In the genomic region with DNA sequence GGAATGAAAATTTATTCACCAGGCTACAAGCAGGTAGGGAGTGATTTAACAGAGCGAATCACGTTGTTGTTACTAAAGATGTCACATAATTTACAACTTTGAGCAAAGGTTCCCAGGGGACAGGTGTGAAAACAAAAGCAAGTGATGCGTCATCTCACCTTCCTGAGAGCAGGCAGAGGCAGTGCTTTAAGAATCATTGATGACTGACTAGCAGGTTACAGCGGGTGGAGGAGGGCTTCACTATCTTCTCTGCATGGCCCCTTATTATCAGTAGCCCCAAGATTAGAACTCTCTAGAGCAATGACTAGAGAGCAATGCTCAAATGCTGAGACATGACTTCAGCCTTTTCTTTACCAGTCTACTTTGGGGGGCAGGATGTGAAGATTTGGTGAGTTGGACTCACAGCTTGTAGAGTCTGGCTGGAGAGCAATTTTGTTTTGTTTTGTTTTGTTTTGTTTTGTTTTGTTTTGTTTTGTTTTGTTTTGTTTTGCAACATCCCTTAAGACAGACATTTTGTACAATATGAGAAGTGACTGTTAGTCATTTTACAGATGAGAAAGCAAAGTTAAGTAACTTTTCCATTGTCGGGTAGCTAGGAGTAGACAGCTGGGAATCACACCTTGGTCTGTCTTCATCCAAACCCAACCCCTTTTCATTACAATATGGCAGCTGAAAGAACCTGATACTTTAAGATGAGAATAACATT, we compare ENCODE assay signal across 11 cellular contexts.
DNase-seq lines count a peak whose midpoint lies in the region; ATAC-seq and TF ChIP-seq lines count a peak whose summit lies in the region.
"Had no signal": no experiment of that assay in that cellular context is flagged by ENCODE, and none has a peak within 500 bp of the region (broad histone marks: within the 10 kb centered on the region; RNA-seq: fewer than 3 reads in every experiment).

No MANE protein-coding gene starts in this region.

- POLR2A ChIA-PET in A673 (lab: Charles Lee; ENCODE audit: low non-redundant PET): no interaction called here

- H3K4me1 ChIP-seq in A673 (ENCODE audit: insufficient read depth, low read length, poor library complexity, severe bottlenecking): no peaks in the 10 kb centered on the region
- H3K4me1 ChIP-seq in testis: no peaks in the 10 kb centered on the region

- H3K4me1 Mint-ChIP-seq in immature natural killer cell: peaks cover 29 to 34% of the 10 kb centered on the region in 2 donors

- H3K27me3 Mint-ChIP-seq in immature natural killer cell (ENCODE audit: low read depth in 3 of 3): peaks cover 2 to 6% (median 4%) of the 10 kb centered on the region in 3 donors

- no peak for TF ChIP-seq POLR2A in testis (IDR thresholded peaks at IDR 0.05)

- H3K27ac Mint-ChIP-seq in immature natural killer cell: peak overlapping the region in 4 of 6 donors; percentile 3 to 65 (median 26)

- no TSS peak for BruUV-seq in A673 (replicated peaks; lab: Mats Ljungman, UMichigan)

- TF ChIP-seq CTCF in A673 (conservative IDR thresholded peaks at IDR 0.05; ENCODE audit: low read depth, low read length): no peak
- TF ChIP-seq CTCF in testis (IDR thresholded peaks at IDR 0.05): no peak

- no peak overlapping the region for H3K4me3 Mint-ChIP-seq in immature natural killer cell

- no peaks in the 10 kb centered on the region for H3K9me3 Mint-ChIP-seq in immature natural killer cell

- H3K9me3 ChIP-seq in A673 (ENCODE audit: low read depth, low read length, poor library complexity, severe bottlenecking): no peaks in the 10 kb centered on the region
- no peaks in the 10 kb centered on the region for H3K9me3 ChIP-seq in testis
- H3K9me3 ChIP-seq: SJSA1 had no signal

- peak; percentile 60 for ATAC-seq in GM21367 (IDR thresholded peaks at IDR 0.05; ENCODE audit: unreplicated experiment)
- ATAC-seq in HG03342 (IDR thresholded peaks at IDR 0.05; ENCODE audit: unreplicated experiment): peak; percentile 90

- CTCF ChIA-PET in A673 (lab: Charles Lee): no interaction called here

- WGBS in testis, 2 donors: 86 to 88% methylated on average over 5 of the region's 5 CpGs

- DNase-seq in DMS153 (lab: John Stamatoyannopoulos, UW) (peak; percentile 40), DMS153 treated with DMSO at 0.1 percent for 48 hours (lab: John Stamatoyannopoulos, UW; ENCODE audit: unreplicated experiment) (no peak), immature natural killer cell (peak; percentile 11 to 25 (median 22)), A673 (ENCODE audit: low spot score) (no peak), testis (no peak), UCSD-AML1 (lab: John Stamatoyannopoulos, UW; ENCODE audit: unreplicated experiment) (no peak)
- DNase-seq: stimulated activated CD4-positive, alpha-beta T cell treated with anti-CD3 and anti-CD28 coated beads, Interleukin-15, amount 100 ng/mL, for 24 hours had no signal

- intact Hi-C loops in A673 (cut with micrococcal nuclease; ENCODE audit: unreplicated experiment) (no loop called here), testis (cut with DNase I; ENCODE audit: low total_unique reads) (no loop called here)

- no peaks in the 10 kb centered on the region for H3K27me3 ChIP-seq in A673 (replicated peaks; ENCODE audit: insufficient read depth, low read depth, low read length, poor library complexity)
- H3K27me3 ChIP-seq in testis: no peaks in the 10 kb centered on the region
- H3K27me3 ChIP-seq: SJSA1 had no signal

- H3K4me3 ChIP-seq in A673 (ENCODE audit: low read depth, low read length, poor library complexity, severe bottlenecking) (no peak overlapping the region), testis (no peak overlapping the region)
- H3K4me3 ChIP-seq: SJSA1 had no signal

- no peak overlapping the region for H3K27ac ChIP-seq in A673 (ENCODE audit: low read depth, low read length, poor library complexity, severe bottlenecking)
- H3K27ac ChIP-seq in testis: no peak overlapping the region
- H3K27ac ChIP-seq: 22Rv1, SJSA1 had no signal

- no peaks in the 10 kb centered on the region for H3K36me3 ChIP-seq in A673 (ENCODE audit: insufficient read depth, low read length, poor library complexity, severe bottlenecking)
- no peaks in the 10 kb centered on the region for H3K36me3 ChIP-seq in testis (ENCODE audit: low read depth, missing control alignments)
- H3K36me3 ChIP-seq: SJSA1 had no signal

- H3K36me3 Mint-ChIP-seq in immature natural killer cell: no peaks in the 10 kb centered on the region

Comparison
In these comparisons a context has a peak if more than half of its experiments do, and no peak if none do; other contexts are left out.
1. DNase-seq: peak in DMS153 (single experiment) and immature natural killer cell (3 of 3); none in DMS153 treated with DMSO at 0.1 percent for 48 hours (single experiment), A673 (single experiment), testis (single experiment) and UCSD-AML1 (single experiment).